Comparison of ENCODE assay signal across 23 cellular contexts in genomic region chr7:27466703-27467102, GRCh38.
"Had no signal": no experiment of that assay in that cellular context is flagged by ENCODE, and none has a peak within 500 bp of the region (broad histone marks: within the 10 kb centered on the region; RNA-seq: fewer than 3 reads in every experiment).

No MANE protein-coding gene starts in this region.

- H3K4me1 ChIP-seq: colonic mucosa, esophagus muscularis mucosa, foreskin keratinocyte, gastroesophageal sphincter, heart left ventricle, left lung, lower lobe of right lung had no signal

- H3K4me1 Mint-ChIP-seq: naive B cell had no signal

- H3K79me2 ChIP-seq: hepatocyte had no signal

- H3K9me3 ChIP-seq: colonic mucosa, esophagus muscularis mucosa, gastroesophageal sphincter, heart left ventricle, left lung, lower lobe of right lung, mucosa of descending colon had no signal

- H3K27ac ChIP-seq: colonic mucosa, esophagus muscularis mucosa, foreskin keratinocyte, gastroesophageal sphincter, heart left ventricle, hepatocyte, left lung, lower lobe of right lung had no signal

- H3K27me3 ChIP-seq: colonic mucosa, hepatocyte had no signal

- H3K27ac Mint-ChIP-seq: dendritic cell treated with granulocyte-macrophage colony-stimulating factor and Interleukin-4, amounts not matched to agents 40 ng/mL and 50 ng/mL, for 4 days; effector memory CD8-positive, alpha-beta T cell; mesothelial cell of epicardium; naive B cell; naive thymus-derived CD8-positive, alpha-beta T cell had no signal

- H3K36me3 Mint-ChIP-seq: mesothelial cell of epicardium; naive B cell; naive thymus-derived CD8-positive, alpha-beta T cell had no signal

- H2AFZ ChIP-seq: hepatocyte had no signal

- ATAC-seq: effector memory CD8-positive, alpha-beta T cell; foreskin keratinocyte; gastroesophageal sphincter; heart left ventricle; left colon; left lung; left ventricle myocardium superior; lower lobe of right lung; mucosa of descending colon; naive thymus-derived CD8-positive, alpha-beta T cell had no signal

- H3K4me3 ChIP-seq: colonic mucosa, esophagus muscularis mucosa, gastroesophageal sphincter, heart left ventricle, hepatocyte, left lung, lower lobe of right lung, mucosa of descending colon had no signal

- H3K4me3 Mint-ChIP-seq: dendritic cell treated with granulocyte-macrophage colony-stimulating factor and Interleukin-4, amounts not matched to agents 40 ng/mL and 50 ng/mL, for 4 days; effector memory CD8-positive, alpha-beta T cell; mesothelial cell of epicardium; naive B cell; naive thymus-derived CD8-positive, alpha-beta T cell had no signal

- H3K36me3 ChIP-seq: colonic mucosa, esophagus muscularis mucosa, gastroesophageal sphincter, heart left ventricle, left lung, lower lobe of right lung had no signal

- DNase-seq: cerebellar nuclear complex; colonic mucosa; cortex of kidney; effector CD8-positive, alpha-beta T cell; effector memory CD8-positive, alpha-beta T cell; foreskin keratinocyte; heart left ventricle; hypothalamus; kidney; kidney glomerular epithelial cell; left colon; left lung; left ventricle myocardium superior; lower lobe of right lung; mesenchymal stem cell; mucosa of descending colon; naive B cell; naive thymus-derived CD8-positive, alpha-beta T cell had no signal

- H3K4me2 ChIP-seq: hepatocyte had no signal

- H3K9me3 Mint-ChIP-seq: dendritic cell treated with granulocyte-macrophage colony-stimulating factor and Interleukin-4, amounts not matched to agents 40 ng/mL and 50 ng/mL, for 4 days; effector memory CD8-positive, alpha-beta T cell; mesothelial cell of epicardium; naive B cell; naive thymus-derived CD8-positive, alpha-beta T cell had no signal
